In the genomic region with DNA sequence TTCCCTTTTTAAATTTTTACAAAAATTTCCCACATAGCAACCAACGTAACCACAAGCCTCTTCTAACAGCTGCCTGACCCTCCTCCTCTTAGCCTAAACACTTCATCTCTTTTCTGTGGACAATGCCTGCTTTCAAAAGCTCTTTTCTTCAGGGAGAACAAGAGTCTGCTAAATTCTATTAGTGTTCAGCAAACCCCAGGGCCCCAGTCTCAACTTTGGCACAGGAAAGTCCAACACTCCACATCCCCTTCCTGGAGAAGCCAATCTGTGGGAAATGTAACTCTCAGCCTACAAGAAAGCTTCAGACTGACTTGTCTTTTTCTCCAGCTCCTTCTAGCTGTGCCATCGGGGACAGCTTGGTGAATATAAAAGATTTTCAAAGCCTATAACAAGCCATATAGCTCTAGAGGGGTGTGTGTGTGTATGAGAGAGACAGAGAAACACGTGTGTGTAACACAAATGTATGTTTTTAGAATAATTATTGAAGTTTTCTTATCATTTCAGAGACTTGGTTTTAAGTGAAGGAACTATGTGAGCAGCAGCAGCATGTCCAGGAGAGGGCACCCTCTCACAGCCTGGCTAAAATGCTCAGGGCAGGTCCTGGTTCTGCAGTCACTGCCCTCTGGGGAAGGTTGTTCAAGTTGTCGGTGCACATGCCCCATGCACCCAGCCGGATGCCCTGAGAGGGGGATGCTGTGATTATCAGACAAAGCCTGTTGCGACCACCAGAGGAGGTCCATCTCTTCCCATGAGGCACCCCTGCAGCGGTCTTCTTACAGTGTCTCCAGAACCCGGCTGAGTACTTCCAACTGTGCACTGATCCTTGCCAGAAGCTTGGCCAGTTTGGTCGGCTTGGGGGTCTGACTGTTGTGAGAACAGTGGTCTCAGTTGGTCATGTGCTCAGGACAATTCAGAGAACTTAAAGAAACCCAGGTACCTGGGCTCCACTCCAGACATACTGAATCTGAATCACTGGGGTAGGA, we compare ENCODE assay signal across 8 cellular contexts. TPM values are rescaled to one million over a fixed set of nuclear protein-coding genes. Genes with fewer than 3 reads are reported as not detected.
DNase-seq lines count a peak whose midpoint lies in the region; ATAC-seq, FAIRE-seq and TF ChIP-seq lines count a peak whose summit lies in the region.

No MANE protein-coding gene starts in this region.

- H3K36me3 ChIP-seq in pancreas = no peaks in the 10 kb centered on the region

- H3K4me1 Mint-ChIP-seq in activated T-helper 2 cell treated with anti-CD3 and anti-CD28 coated beads, Interferon-gamma antibody, Interleukin-2, Interleukin-4, amounts not matched to agents 10 μg/mL and 5 μg/mL and 100 μg/mL, durations not matched to agents 14 hours and 24 hours and 36 hours (ENCODE audit: low read depth) = peaks cover 2% of the 10 kb centered on the region

- peak in 3 of 4 donors; percentile 30 to 52 (median 46) for TF ChIP-seq CTCF in pancreas (IDR thresholded peaks at IDR 0.05)

- H3K9me3 Mint-ChIP-seq in activated T-helper 2 cell treated with anti-CD3 and anti-CD28 coated beads, Interferon-gamma antibody, Interleukin-2, Interleukin-4, amounts not matched to agents 10 μg/mL and 5 μg/mL and 100 μg/mL, durations not matched to agents 14 hours and 24 hours and 36 hours = no peaks in the 10 kb centered on the region

- peak; percentile 1 to 55 for DNase-seq in NOMO-1 (lab: John Stamatoyannopoulos, UW; ENCODE audit: unreplicated experiment in 2 of 2)
- no peak for DNase-seq in NOMO-1 treated with dmso at 0.1 percent for 144 hours (lab: John Stamatoyannopoulos, UW; ENCODE audit: unreplicated experiment)
- DNase-seq in NCI-H748 treated with DMSO at 0.1 percent for 48 hours (lab: John Stamatoyannopoulos, UW) = peak; percentile 6
- peak; percentile 42 for DNase-seq in activated T-helper 2 cell treated with anti-CD3 and anti-CD28 coated beads, Interferon-gamma antibody, Interleukin-2, Interleukin-4, amounts not matched to agents 10 μg/mL and 5 μg/mL and 100 μg/mL, durations not matched to agents 14 hours and 24 hours and 36 hours (ENCODE audit: low spot score)
- DNase-seq in germinal center (ENCODE audit: low spot score) = peak; percentile 44
- DNase-seq in pancreas = peak; percentile 24 to 70 (median 52)

- no peak overlapping the region for H3K4me3 ChIP-seq in pancreas

- FAIRE-seq in pancreas (lab: Jason Lieb, UNC) = no peak

- H3K27me3 Mint-ChIP-seq in activated T-helper 2 cell treated with anti-CD3 and anti-CD28 coated beads, Interferon-gamma antibody, Interleukin-2, Interleukin-4, amounts not matched to agents 10 μg/mL and 5 μg/mL and 100 μg/mL, durations not matched to agents 14 hours and 24 hours and 36 hours (ENCODE audit: low read depth) = peaks cover 6% of the 10 kb centered on the region

- H3K27me3 ChIP-seq in pancreas = no peaks in the 10 kb centered on the region

- 47 to 50% methylated on average over 9 of the region's 9 CpGs for WGBS in pancreas, 2 donors

- no peaks in the 10 kb centered on the region for H3K9me3 ChIP-seq in pancreas

- no peak overlapping the region for H3K4me3 Mint-ChIP-seq in activated T-helper 2 cell treated with anti-CD3 and anti-CD28 coated beads, Interferon-gamma antibody, Interleukin-2, Interleukin-4, amounts not matched to agents 10 μg/mL and 5 μg/mL and 100 μg/mL, durations not matched to agents 14 hours and 24 hours and 36 hours (ENCODE audit: low read depth)

- intact Hi-C loops in activated T-helper 2 cell treated with anti-CD3 and anti-CD28 coated beads, Interferon-gamma antibody, Interleukin-2, Interleukin-4, amounts not matched to agents 10 μg/mL and 5 μg/mL and 100 μg/mL, durations not matched to agents 14 hours and 24 hours and 36 hours (cut with micrococcal nuclease) = loop anchor here (1.0 kb wide), 1 partner anchor 231 kb away; no protein-coding TSS in a partner anchor
- intact Hi-C loops in pancreas (cut with DNase I) = loop anchor here in 1 of 3 donors (5.0 kb wide), 1 partner anchor 231 kb away; the partner anchor contains the start of gene NEK5

- H3K27ac ChIP-seq in pancreas = no peak overlapping the region

- no peaks in the 10 kb centered on the region for H3K36me3 Mint-ChIP-seq in activated T-helper 2 cell treated with anti-CD3 and anti-CD28 coated beads, Interferon-gamma antibody, Interleukin-2, Interleukin-4, amounts not matched to agents 10 μg/mL and 5 μg/mL and 100 μg/mL, durations not matched to agents 14 hours and 24 hours and 36 hours (ENCODE audit: low read depth)

- ATAC-seq in HG02678 (IDR thresholded peaks at IDR 0.05; ENCODE audit: unreplicated experiment) (peak; percentile 61), pancreas (peak; percentile 66 to 95 (median 92)), HG03108 (IDR thresholded peaks at IDR 0.05; ENCODE audit: unreplicated experiment) (no peak)

- no peak overlapping the region for H3K27ac Mint-ChIP-seq in activated T-helper 2 cell treated with anti-CD3 and anti-CD28 coated beads, Interferon-gamma antibody, Interleukin-2, Interleukin-4, amounts not matched to agents 10 μg/mL and 5 μg/mL and 100 μg/mL, durations not matched to agents 14 hours and 24 hours and 36 hours

- no peaks in the 10 kb centered on the region for H3K4me1 ChIP-seq in pancreas

RNA-seq across cellular contexts. Expression of gene CCDC70, which starts 34.4 kb away (rescaled TPM):
- total RNA-seq in activated T-helper 2 cell treated with anti-CD3 and anti-CD28 coated beads, Interferon-gamma antibody, Interleukin-2, Interleukin-4, amounts not matched to agents 10 μg/mL and 5 μg/mL and 100 μg/mL, durations not matched to agents 14 hours and 24 hours and 36 hours = not detected in 2 replicates
- not detected for total RNA-seq in pancreas
- polyA plus RNA-seq in pancreas = not detected

RNA-seq across cellular contexts. Expression of gene TMEM272, which starts 51.2 kb away (rescaled TPM):
- total RNA-seq in activated T-helper 2 cell treated with anti-CD3 and anti-CD28 coated beads, Interferon-gamma antibody, Interleukin-2, Interleukin-4, amounts not matched to agents 10 μg/mL and 5 μg/mL and 100 μg/mL, durations not matched to agents 14 hours and 24 hours and 36 hours = 0.18 TPM in 1 of 2 replicates, not detected in the other
- total RNA-seq in pancreas = under 1 TPM in 3 of 6 donors, not detected in 3; 0.06 to 0.16 (median 0.16) TPM
- polyA plus RNA-seq in pancreas = under 1 TPM; 0.04 to 0.09 TPM
